ENCODE assay signal across 26 cellular contexts in the genomic region with DNA sequence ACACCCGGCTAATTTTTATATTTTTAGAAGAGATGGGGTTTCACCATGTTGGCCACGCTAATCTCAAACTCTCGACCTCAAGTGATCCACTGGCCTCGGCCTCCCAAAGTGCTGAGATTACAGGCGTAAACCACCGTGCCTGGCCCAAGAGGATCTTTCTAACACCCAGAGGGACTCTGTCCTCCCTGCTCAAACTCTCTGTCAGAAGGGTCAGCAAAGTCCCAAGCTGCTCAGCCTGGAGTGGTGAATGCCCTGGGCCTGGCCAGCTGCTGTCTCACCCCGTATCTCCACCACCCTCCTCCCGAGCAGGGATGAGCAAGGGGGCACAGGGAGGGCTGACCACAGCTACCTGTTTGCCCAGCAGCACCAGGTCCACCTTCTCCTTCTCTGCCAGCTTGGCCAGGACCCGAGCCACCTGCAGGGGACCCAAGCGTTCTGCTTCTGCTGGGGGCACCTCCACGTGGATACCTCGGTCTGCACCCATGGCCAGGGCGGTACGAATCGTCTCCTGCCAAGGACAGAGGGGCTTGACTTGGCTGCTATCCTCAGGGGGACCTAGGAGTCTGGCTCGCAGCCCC. TPM values are rescaled to one million over a fixed set of nuclear protein-coding genes. Genes with fewer than 3 reads are reported as not detected.
A peak's percentile ranks its signal among the peaks of the same experiment; 100 is the strongest.
DNase-seq lines count a peak whose midpoint lies in the region; ATAC-seq and TF ChIP-seq lines count a peak whose summit lies in the region.
"Had no signal": no experiment of that assay in that cellular context is flagged by ENCODE, and none has a peak within 500 bp of the region (broad histone marks: within the 10 kb centered on the region; RNA-seq: fewer than 3 reads in every experiment).

No MANE protein-coding gene starts in this region.

- POLR2A ChIA-PET in activated CD4-positive, alpha-beta T cell treated with anti-CD3 and anti-CD28 coated beads, Interleukin-2, amount 10 ng/mL, durations not matched to agents 7 days and 5 days (lab: Charles Lee) = no interaction called here

- no peak overlapping the region for H3K27ac ChIP-seq in endodermal cell (ENCODE audit: low read depth, low read length)
- H3K27ac ChIP-seq in aorta (ENCODE audit: low read depth in 1 of 2, low read length in 2 of 2) = no peak overlapping the region
- H3K27ac ChIP-seq: 22Rv1 had no signal

- H3K4me1 ChIP-seq in endodermal cell (ENCODE audit: control insufficient read depth, insufficient read depth, low read length) = peaks cover 5% of the 10 kb centered on the region
- H3K4me1 ChIP-seq in aorta (ENCODE audit: control insufficient read depth in 1 of 2, insufficient read depth in 2 of 2, low read length in 2 of 2) = no peaks in the 10 kb centered on the region

- H3K4me3 Mint-ChIP-seq in activated CD4-positive, alpha-beta T cell treated with anti-CD3 and anti-CD28 coated beads, Interleukin-2, amount 10 ng/mL, durations not matched to agents 7 days and 5 days = no peak overlapping the region
- no peak overlapping the region for H3K4me3 Mint-ChIP-seq in activated T-helper 17 cell treated with anti-CD3 and anti-CD28 coated beads, Interleukin-2, amount 50 U/mL, for 72 hours
- H3K4me3 Mint-ChIP-seq in endodermal cell = no peak overlapping the region
- no peak overlapping the region for H3K4me3 Mint-ChIP-seq in stimulated activated memory B cell treated with anti-CD40 and anti-IgM and Interleukin-4, amounts not matched to agents 10 μg/mL and 1 μg/mL and 100 μg/mL, for 72 hours
- H3K4me3 Mint-ChIP-seq: GM23338, IgD-negative memory B cell had no signal

- H3K9me3 ChIP-seq in endodermal cell (ENCODE audit: control insufficient read depth, low read length) (no peaks in the 10 kb centered on the region), aorta (ENCODE audit: control insufficient read depth, low read length) (no peaks in the 10 kb centered on the region)

- H3K27ac Mint-ChIP-seq in activated CD4-positive, alpha-beta T cell treated with anti-CD3 and anti-CD28 coated beads, Interleukin-2, amount 10 ng/mL, durations not matched to agents 7 days and 5 days = peak overlapping the region; percentile 39
- peak overlapping the region; percentile 54 for H3K27ac Mint-ChIP-seq in activated T-helper 17 cell treated with anti-CD3 and anti-CD28 coated beads, Interleukin-2, amount 50 U/mL, for 72 hours
- no peak overlapping the region for H3K27ac Mint-ChIP-seq in endodermal cell
- peak overlapping the region; percentile 9 for H3K27ac Mint-ChIP-seq in stimulated activated memory B cell treated with anti-CD40 and anti-IgM and Interleukin-4, amounts not matched to agents 10 μg/mL and 1 μg/mL and 100 μg/mL, for 72 hours
- H3K27ac Mint-ChIP-seq: GM23338, IgD-negative memory B cell had no signal

- H3K9me3 Mint-ChIP-seq in activated CD4-positive, alpha-beta T cell treated with anti-CD3 and anti-CD28 coated beads, Interleukin-2, amount 10 ng/mL, durations not matched to agents 7 days and 5 days = no peaks in the 10 kb centered on the region
- no peaks in the 10 kb centered on the region for H3K9me3 Mint-ChIP-seq in activated T-helper 17 cell treated with anti-CD3 and anti-CD28 coated beads, Interleukin-2, amount 50 U/mL, for 72 hours
- H3K9me3 Mint-ChIP-seq in endodermal cell = no peaks in the 10 kb centered on the region
- H3K9me3 Mint-ChIP-seq in stimulated activated memory B cell treated with anti-CD40 and anti-IgM and Interleukin-4, amounts not matched to agents 10 μg/mL and 1 μg/mL and 100 μg/mL, for 72 hours = no peaks in the 10 kb centered on the region
- H3K9me3 Mint-ChIP-seq: GM23338, IgD-negative memory B cell had no signal

- no peaks in the 10 kb centered on the region for H3K27me3 ChIP-seq in endodermal cell (ENCODE audit: control insufficient read depth, insufficient read depth, low read length, poor library complexity, severe bottlenecking)
- H3K27me3 ChIP-seq in aorta (ENCODE audit: control insufficient read depth in 1 of 2, insufficient read depth in 2 of 2, low read length in 1 of 2) = no peaks in the 10 kb centered on the region

- no peak for DNase-seq in activated CD4-positive, alpha-beta T cell treated with anti-CD3 and anti-CD28 coated beads, Interleukin-2, amount 10 ng/mL, durations not matched to agents 7 days and 5 days
- no peak for DNase-seq in activated CD4-positive, alpha-beta T cell treated with anti-CD3 and anti-CD28 coated beads, Interleukin-2, amount 50 U/mL, for 48 hours
- peak; percentile 29 for DNase-seq in endodermal cell
- DNase-seq in midbrain (lab: John Stamatoyannopoulos, UW) = no peak
- no peak for DNase-seq in aorta
- no peak for DNase-seq in retina
- DNase-seq: ACHN, DMS153, HCEC 1CT, NCI-H1048, NCI-H1417 treated with DMSO at 0.1 percent for 48 hours, NCI-H1694 treated with DMSO at 0.1 percent for 48 hours, NCI-H2081, NCI-H2227 treated with DMSO at 0.1 percent for 48 hours, NCI-H526 treated with DMSO at 0.1 percent for 48 hours, RPMI8226, SHP77 treated with DMSO at 0.1 percent for 48 hours had no signal

- peaks cover 35% of the 10 kb centered on the region for H3K36me3 Mint-ChIP-seq in activated CD4-positive, alpha-beta T cell treated with anti-CD3 and anti-CD28 coated beads, Interleukin-2, amount 10 ng/mL, durations not matched to agents 7 days and 5 days (ENCODE audit: low read depth)
- H3K36me3 Mint-ChIP-seq in activated T-helper 17 cell treated with anti-CD3 and anti-CD28 coated beads, Interleukin-2, amount 50 U/mL, for 72 hours (ENCODE audit: low read depth) = peaks cover 34% of the 10 kb centered on the region
- H3K36me3 Mint-ChIP-seq in endodermal cell (ENCODE audit: low read depth) = peaks cover 30% of the 10 kb centered on the region
- H3K36me3 Mint-ChIP-seq in stimulated activated memory B cell treated with anti-CD40 and anti-IgM and Interleukin-4, amounts not matched to agents 10 μg/mL and 1 μg/mL and 100 μg/mL, for 72 hours = peaks cover 53% of the 10 kb centered on the region

- no peaks in the 10 kb centered on the region for H3K27me3 Mint-ChIP-seq in activated CD4-positive, alpha-beta T cell treated with anti-CD3 and anti-CD28 coated beads, Interleukin-2, amount 10 ng/mL, durations not matched to agents 7 days and 5 days
- H3K27me3 Mint-ChIP-seq in activated T-helper 17 cell treated with anti-CD3 and anti-CD28 coated beads, Interleukin-2, amount 50 U/mL, for 72 hours = no peaks in the 10 kb centered on the region
- no peaks in the 10 kb centered on the region for H3K27me3 Mint-ChIP-seq in endodermal cell (ENCODE audit: insufficient read depth)
- no peaks in the 10 kb centered on the region for H3K27me3 Mint-ChIP-seq in stimulated activated memory B cell treated with anti-CD40 and anti-IgM and Interleukin-4, amounts not matched to agents 10 μg/mL and 1 μg/mL and 100 μg/mL, for 72 hours
- H3K27me3 Mint-ChIP-seq: IgD-negative memory B cell had no signal

- no peak overlapping the region for H3K4me3 ChIP-seq in endodermal cell (ENCODE audit: low read length)
- no peak overlapping the region for H3K4me3 ChIP-seq in aorta (ENCODE audit: low read length in 2 of 2)
- H3K4me3 ChIP-seq: GM23338 had no signal

- 94 to 97% methylated on average over 8 to 15 of the region's 16 CpGs for WGBS in endodermal cell (ENCODE audit: insufficient coverage in 1 of 2, insufficient read length in 1 of 2), 2 experiments
- WGBS in aorta, 2 donors = 94 to 96% methylated on average over 16 of the region's 16 CpGs

- no peak for TF ChIP-seq CTCF in endodermal cell (conservative IDR thresholded peaks at IDR 0.05)

- no peak for ATAC-seq in activated T-helper 17 cell treated with anti-CD3 and anti-CD28 coated beads, Interleukin-2, amount 50 U/mL, for 72 hours (replicated peaks)
- ATAC-seq in stimulated activated memory B cell treated with anti-CD40 and anti-IgM and Interleukin-4, amounts not matched to agents 10 μg/mL and 1 μg/mL and 100 μg/mL, for 72 hours = no peak
- ATAC-seq in aorta (ENCODE audit: low FRiP score) = no peak
- ATAC-seq: GM23338 had no signal

- no peak overlapping the region for H3K9ac ChIP-seq in endodermal cell (ENCODE audit: extremely low read depth, low read length, poor library complexity, severe bottlenecking)

- H3K36me3 ChIP-seq in endodermal cell (ENCODE audit: control insufficient read depth, insufficient read depth, low read length) = peaks cover 8% of the 10 kb centered on the region
- H3K36me3 ChIP-seq in aorta (ENCODE audit: control insufficient read depth in 1 of 2, insufficient read depth in 2 of 2, low read length in 1 of 2) = no peaks in the 10 kb centered on the region

- CTCF ChIA-PET in activated CD4-positive, alpha-beta T cell treated with anti-CD3 and anti-CD28 coated beads, Interleukin-2, amount 10 ng/mL, durations not matched to agents 7 days and 5 days (lab: Charles Lee) = interaction anchor here (0.9 kb wide), 1 partner anchor 11 kb away, joined by 3 read pairs; a partner anchor contains a TSS

- H3K4me1 Mint-ChIP-seq in activated CD4-positive, alpha-beta T cell treated with anti-CD3 and anti-CD28 coated beads, Interleukin-2, amount 10 ng/mL, durations not matched to agents 7 days and 5 days = peaks cover 28% of the 10 kb centered on the region
- H3K4me1 Mint-ChIP-seq in activated T-helper 17 cell treated with anti-CD3 and anti-CD28 coated beads, Interleukin-2, amount 50 U/mL, for 72 hours = peaks cover 20% of the 10 kb centered on the region
- peaks cover 14% of the 10 kb centered on the region for H3K4me1 Mint-ChIP-seq in endodermal cell
- no peaks in the 10 kb centered on the region for H3K4me1 Mint-ChIP-seq in stimulated activated memory B cell treated with anti-CD40 and anti-IgM and Interleukin-4, amounts not matched to agents 10 μg/mL and 1 μg/mL and 100 μg/mL, for 72 hours

- intact Hi-C loops in aorta (cut with DNase I) = no loop called here

RNA-seq across cellular contexts. Expression of a gene that starts 10.9 kb away (rescaled TPM):
- 1 to 10 TPM in 1 of 2 experiments, under 1 TPM in 1; 0.99 to 1.2 TPM for total RNA-seq in activated CD4-positive, alpha-beta T cell treated with anti-CD3 and anti-CD28 coated beads, Interleukin-2, amount 10 ng/mL, durations not matched to agents 7 days and 5 days
- 1 to 10 TPM; 1.2 to 5.2 TPM for total RNA-seq in activated T-helper 17 cell treated with anti-CD3 and anti-CD28 coated beads, Interleukin-2, amount 50 U/mL, for 72 hours
- total RNA-seq in endodermal cell (10 to 100 TPM in 1 of 2 donors, 1 to 10 TPM in 1; 6.4 to 11.5 TPM), aorta (1 to 10 TPM; 1.7 to 2.0 TPM)
- polyA plus RNA-seq in endodermal cell (2013, experiment 1 of 2) = 7.5 TPM
- 7.0 TPM for polyA plus RNA-seq in endodermal cell (2013, experiment 2 of 2)
- 1 to 10 TPM in 1 of 2 donors, under 1 TPM in 1; 0.25 to 7.2 TPM for polyA plus RNA-seq in aorta

RNA-seq across cellular contexts. Expression of a gene that starts 13.3 kb away (rescaled TPM):
- total RNA-seq in activated CD4-positive, alpha-beta T cell treated with anti-CD3 and anti-CD28 coated beads, Interleukin-2, amount 10 ng/mL, durations not matched to agents 7 days and 5 days = 100 to 1,000 TPM; 108 to 132 TPM
- total RNA-seq in activated T-helper 17 cell treated with anti-CD3 and anti-CD28 coated beads, Interleukin-2, amount 50 U/mL, for 72 hours = 100 to 1,000 TPM in 1 of 2 donors, 10 to 100 TPM in 1; 67.0 to 101 TPM
- total RNA-seq in endodermal cell (10 to 100 TPM; 54.3 to 77.3 TPM), aorta (10 to 100 TPM; 41.5 to 47.9 TPM)
- 65.3 TPM for polyA plus RNA-seq in endodermal cell (2013, experiment 1 of 2)
- 60.7 TPM for polyA plus RNA-seq in endodermal cell (2013, experiment 2 of 2)
- polyA plus RNA-seq in aorta = 100 to 1,000 TPM in 1 of 2 donors, 10 to 100 TPM in 1; 98.8 to 110 TPM

RNA-seq across cellular contexts. Expression of a gene that starts 15.9 kb away (rescaled TPM):
- total RNA-seq in activated CD4-positive, alpha-beta T cell treated with anti-CD3 and anti-CD28 coated beads, Interleukin-2, amount 10 ng/mL, durations not matched to agents 7 days and 5 days = 1 to 10 TPM; 3.1 to 3.3 TPM
- 1 to 10 TPM in 1 of 2 donors, under 1 TPM in 1; 0.37 to 1.5 TPM for total RNA-seq in activated T-helper 17 cell treated with anti-CD3 and anti-CD28 coated beads, Interleukin-2, amount 50 U/mL, for 72 hours
- total RNA-seq in endodermal cell (1 to 10 TPM; 1.3 to 2.5 TPM), aorta (under 1 TPM in 1 of 2 donors, not detected in 1; 0.87 TPM)
- polyA plus RNA-seq in endodermal cell (2013, experiment 1 of 2) = 3.7 TPM
- 2.4 TPM for polyA plus RNA-seq in endodermal cell (2013, experiment 2 of 2)
- 1 to 10 TPM; 2.0 to 3.5 TPM for polyA plus RNA-seq in aorta
- total RNA-seq: Daoy, G401, GM23338 had no signal
- polyA plus RNA-seq: IgD-negative memory B cell had no signal

RNA-seq across cellular contexts. Expression of a gene that starts 19.6 kb away (rescaled TPM):
- total RNA-seq in activated CD4-positive, alpha-beta T cell treated with anti-CD3 and anti-CD28 coated beads, Interleukin-2, amount 10 ng/mL, durations not matched to agents 7 days and 5 days = 10 to 100 TPM; 67.2 to 71.7 TPM
- total RNA-seq in activated T-helper 17 cell treated with anti-CD3 and anti-CD28 coated beads, Interleukin-2, amount 50 U/mL, for 72 hours = 10 to 100 TPM; 15.2 to 19.8 TPM
- not detected for total RNA-seq in endodermal cell
- polyA plus RNA-seq in endodermal cell (2013, experiment 1 of 2) = not detected
- polyA plus RNA-seq in endodermal cell (2013, experiment 2 of 2) = not detected
- total RNA-seq in aorta = 1 to 10 TPM; 3.3 to 6.7 TPM
- polyA plus RNA-seq in aorta = under 1 TPM; 0.38 to 0.59 TPM
- total RNA-seq: Daoy, G401, GM23338, NCI-H460 had no signal
- polyA plus RNA-seq: BJ, GM23338 had no signal

RNA-seq across cellular contexts. Expression of a gene that starts 34.9 kb away (rescaled TPM):
- total RNA-seq in activated CD4-positive, alpha-beta T cell treated with anti-CD3 and anti-CD28 coated beads, Interleukin-2, amount 10 ng/mL, durations not matched to agents 7 days and 5 days = not detected
- total RNA-seq in activated T-helper 17 cell treated with anti-CD3 and anti-CD28 coated beads, Interleukin-2, amount 50 U/mL, for 72 hours = under 1 TPM in 1 of 2 donors, not detected in 1; 0.40 TPM
- total RNA-seq in endodermal cell (not detected), aorta (not detected)
- polyA plus RNA-seq in endodermal cell (2013, experiment 1 of 2) = not detected
- not detected for polyA plus RNA-seq in endodermal cell (2013, experiment 2 of 2)
- polyA plus RNA-seq in aorta = not detected
- total RNA-seq: Daoy, G401, GM23338, NCI-H460 had no signal
- polyA plus RNA-seq: BJ, GM23338 had no signal
